11 cellular contexts compared by ENCODE assay signal in genomic region chr3:152375546-152375945, GRCh38.
A peak's percentile ranks its signal among the peaks of the same experiment; 100 is the strongest.
DNase-seq lines count a peak whose midpoint lies in the region; ATAC-seq and TF ChIP-seq lines count a peak whose summit lies in the region.
"Had no signal": no experiment of that assay in that cellular context is flagged by ENCODE, and none has a peak within 500 bp of the region (broad histone marks: within the 10 kb centered on the region; RNA-seq: fewer than 3 reads in every experiment).

No MANE protein-coding gene starts in this region.

- no peak overlapping the region for H4K91ac ChIP-seq in H9 (ENCODE audit: insufficient read length, low read depth, low read length)

- H3K56ac ChIP-seq in H9 (ENCODE audit: insufficient read length, low read depth, low read length) = no peak overlapping the region

- H3K9me2 ChIP-seq in SU-DHL-6 (replicated peaks; ENCODE audit: insufficient read depth, low read length) = no peaks in the 10 kb centered on the region

- no peaks in the 10 kb centered on the region for H4K20me1 ChIP-seq in SU-DHL-6 (ENCODE audit: low read depth, low read length)
- no peaks in the 10 kb centered on the region for H4K20me1 ChIP-seq in H9 (ENCODE audit: control insufficient read depth, insufficient read depth, insufficient read length)

- no peak overlapping the region for H2BK5ac ChIP-seq in H9 (ENCODE audit: insufficient read length, low read length)

- H3K9ac ChIP-seq in SU-DHL-6 (ENCODE audit: low read length) (peak overlapping the region; percentile 45), H9 (ENCODE audit: extremely low read depth, insufficient read length, low read length) (no peak overlapping the region)

- TF ChIP-seq CTCF in SU-DHL-6 (IDR thresholded peaks at IDR 0.05; ENCODE audit: insufficient read depth, low read length, poor library complexity, severe bottlenecking) (no peak), foreskin fibroblast (IDR thresholded peaks at IDR 0.05; ENCODE audit: low read depth, low read length) (no peak), H9 (conservative IDR thresholded peaks at IDR 0.05) (no peak), WTC11 (IDR thresholded peaks at IDR 0.05) (no peak)

- H3T11ph ChIP-seq in H9 (ENCODE audit: low read length) = no peak overlapping the region

- H3K27me3 ChIP-seq in SU-DHL-6 (ENCODE audit: low read length) = no peaks in the 10 kb centered on the region
- no peaks in the 10 kb centered on the region for H3K27me3 ChIP-seq in H9 (ENCODE audit: insufficient read depth, low read length)
- H3K27me3 ChIP-seq: hepatocyte had no signal

- H3K27me3 Mint-ChIP-seq in stimulated activated naive CD8-positive, alpha-beta T cell treated with anti-CD3 and anti-CD28 coated beads, Interleukin-15, Interleukin-2, amounts not matched to agents 100 ng/mL and 50 ng/mL, for 24 hours = no peaks in the 10 kb centered on the region
- no peaks in the 10 kb centered on the region for H3K27me3 Mint-ChIP-seq in stimulated activated naive CD8-positive, alpha-beta T cell treated with anti-CD3 and anti-CD28 coated beads, Interleukin-15, amount 100 ng/mL, for 72 hours
- no peaks in the 10 kb centered on the region for H3K27me3 Mint-ChIP-seq in H9 (ENCODE audit: low read depth)
- H3K27me3 Mint-ChIP-seq in WTC11 (ENCODE audit: low read depth) = no peaks in the 10 kb centered on the region

- H2BK120ac ChIP-seq in H9 (ENCODE audit: low read depth, low read length, poor library complexity, severe bottlenecking) = no peak overlapping the region

- peaks cover 4% of the 10 kb centered on the region; the same call in 1 of the 2 replicates for H3K36me3 ChIP-seq in SU-DHL-6 (ENCODE audit: low read length)

- H3K79me2 ChIP-seq in SU-DHL-6 (ENCODE audit: insufficient read depth, low read length) (peaks cover 99% of the 10 kb centered on the region), H9 (ENCODE audit: insufficient read depth, low read length) (no peaks in the 10 kb centered on the region; the same call in 1 of the 2 replicates)

- H3K36me3 Mint-ChIP-seq in stimulated activated naive CD8-positive, alpha-beta T cell treated with anti-CD3 and anti-CD28 coated beads, Interleukin-15, Interleukin-2, amounts not matched to agents 100 ng/mL and 50 ng/mL, for 24 hours (ENCODE audit: low read depth) = peaks cover 64% of the 10 kb centered on the region
- peaks cover 12 to 16% (median 15%) of the 10 kb centered on the region in 3 experiments; a peak in 6 of 7 replicates for H3K36me3 Mint-ChIP-seq in H9 (ENCODE audit: insufficient read depth in 1 of 3, low read depth in 3 of 3)
- H3K36me3 Mint-ChIP-seq in WTC11 = peaks cover 14% of the 10 kb centered on the region

- H3K4me2 ChIP-seq in SU-DHL-6 (ENCODE audit: low read depth, low read length, poor library complexity, severe bottlenecking) (peak overlapping the region; percentile 95), H9 (ENCODE audit: insufficient read depth, insufficient read length, low read length) (no peak overlapping the region)
- H3K4me2 ChIP-seq: hepatocyte had no signal

- no peak for ATAC-seq in stimulated activated naive CD8-positive, alpha-beta T cell treated with anti-CD3 and anti-CD28 coated beads, Interleukin-15, amount 100 ng/mL, for 72 hours
- no peak for ATAC-seq in WTC11
- ATAC-seq in sciatic nerve = no peak

- CTCF ChIA-PET in WTC11 (lab: Charles Lee) = no interaction called here

- peak overlapping the region; percentile 23 for H3K27ac Mint-ChIP-seq in stimulated activated naive CD8-positive, alpha-beta T cell treated with anti-CD3 and anti-CD28 coated beads, Interleukin-15, Interleukin-2, amounts not matched to agents 100 ng/mL and 50 ng/mL, for 24 hours
- peak overlapping the region in 1 of 2 donors; percentile 59 for H3K27ac Mint-ChIP-seq in stimulated activated naive CD8-positive, alpha-beta T cell treated with anti-CD3 and anti-CD28 coated beads, Interleukin-15, amount 100 ng/mL, for 72 hours
- H3K27ac Mint-ChIP-seq in H9 (no peak overlapping the region), WTC11 (no peak overlapping the region)

- H3K9me3 ChIP-seq in SU-DHL-6 (ENCODE audit: insufficient read depth, low read length) (no peaks in the 10 kb centered on the region), H9 (ENCODE audit: control insufficient read depth, low read depth, low read length) (no peaks in the 10 kb centered on the region)

- H2AFZ ChIP-seq in SU-DHL-6 (ENCODE audit: low read depth, low read length, severe bottlenecking) = no peak overlapping the region
- H2AFZ ChIP-seq in H9 (ENCODE audit: low read length) = no peak overlapping the region
- H2AFZ ChIP-seq: hepatocyte had no signal

- H3K79me1 ChIP-seq in H9 (ENCODE audit: insufficient read depth, low read depth, low read length, poor library complexity, severe bottlenecking) = no peaks in the 10 kb centered on the region

- no peak overlapping the region for H3K14ac ChIP-seq in H9 (ENCODE audit: insufficient read depth, low read length)

- H4K5ac ChIP-seq in H9 (ENCODE audit: insufficient read length, low read depth, low read length) = no peak overlapping the region

- no peaks in the 10 kb centered on the region for H3K4me1 ChIP-seq in H9 (ENCODE audit: insufficient read depth, low read length)

- no peak overlapping the region for H2BK12ac ChIP-seq in H9 (ENCODE audit: insufficient read length, low read depth, low read length)

- H2BK15ac ChIP-seq in H9 (ENCODE audit: low read depth, low read length) = no peak overlapping the region

- peaks cover 6% of the 10 kb centered on the region for H3K9me3 Mint-ChIP-seq in stimulated activated naive CD8-positive, alpha-beta T cell treated with anti-CD3 and anti-CD28 coated beads, Interleukin-15, Interleukin-2, amounts not matched to agents 100 ng/mL and 50 ng/mL, for 24 hours
- peaks cover 0 to 6% of the 10 kb centered on the region in 2 donors for H3K9me3 Mint-ChIP-seq in stimulated activated naive CD8-positive, alpha-beta T cell treated with anti-CD3 and anti-CD28 coated beads, Interleukin-15, amount 100 ng/mL, for 72 hours
- H3K9me3 Mint-ChIP-seq in H9 = peaks cover 8 to 12% of the 10 kb centered on the region in 2 experiments; a peak in 4 of 5 replicates
- peaks cover 12% of the 10 kb centered on the region for H3K9me3 Mint-ChIP-seq in WTC11

- H2BK20ac ChIP-seq in H9 (ENCODE audit: low read depth, low read length, poor library complexity, severe bottlenecking) = no peak overlapping the region

- POLR2A ChIA-PET in WTC11 (lab: Charles Lee) = no interaction called here

- DNase-seq in stimulated activated naive CD8-positive, alpha-beta T cell treated with anti-CD3 and anti-CD28 coated beads, Interleukin-15, amount 100 ng/mL, for 72 hours = no peak
- DNase-seq in foreskin fibroblast = peak; percentile 42 to 57
- DNase-seq in H9 = no peak
- no peak for DNase-seq in WTC11 (ENCODE audit: low spot score)
- DNase-seq in sciatic nerve (ENCODE audit: low spot score) = no peak
- no peak for DNase-seq in T-helper 1 cell
- DNase-seq: stimulated activated CD4-positive, alpha-beta T cell treated with anti-CD3 and anti-CD28 coated beads, Interleukin-12 subunit alpha, Interleukin-12 subunit beta, amount 100 ng/mL, for 4 hours; T1000 had no signal

- no peak overlapping the region for H3K18ac ChIP-seq in H9 (ENCODE audit: insufficient read length, low read depth, low read length)

- H2AK5ac ChIP-seq in H9 (ENCODE audit: insufficient read length, low read length) = no peak overlapping the region

- no CpG with 5 or more reads among the region's 3 CpGs for WGBS in H9 (ENCODE audit: extremely low coverage, insufficient read length, low lambda C conversion rate)

- peak overlapping the region; percentile 97 for H3K27ac ChIP-seq in SU-DHL-6 (ENCODE audit: low read depth, low read length)
- H3K27ac ChIP-seq in H9 (ENCODE audit: insufficient read length, low read depth, low read length) = no peak overlapping the region
- H3K27ac ChIP-seq: hepatocyte had no signal

- H3F3A ChIP-seq in SU-DHL-6 (ENCODE audit: insufficient read depth) = peaks cover 48% of the 10 kb centered on the region

- intact Hi-C loops in sciatic nerve (cut with DNase I) = no loop called here

- H3K4me3 ChIP-seq in SU-DHL-6 (ENCODE audit: insufficient read depth, low read length, poor library complexity, severe bottlenecking) (peak overlapping the region; percentile 47), foreskin fibroblast (ENCODE audit: low read depth in 1 of 2, low read length in 2 of 2) (no peak overlapping the region)
- H3K4me3 ChIP-seq: hepatocyte had no signal

- H3K23ac ChIP-seq in H9 (ENCODE audit: insufficient read length, low read depth, low read length) = no peak overlapping the region

- H4K8ac ChIP-seq in H9 (replicated peaks; ENCODE audit: insufficient read length, low read depth, low read length) = no peak overlapping the region

- H3K4me3 Mint-ChIP-seq in stimulated activated naive CD8-positive, alpha-beta T cell treated with anti-CD3 and anti-CD28 coated beads, Interleukin-15, Interleukin-2, amounts not matched to agents 100 ng/mL and 50 ng/mL, for 24 hours = no peak overlapping the region
- no peak overlapping the region for H3K4me3 Mint-ChIP-seq in stimulated activated naive CD8-positive, alpha-beta T cell treated with anti-CD3 and anti-CD28 coated beads, Interleukin-15, amount 100 ng/mL, for 72 hours
- H3K4me3 Mint-ChIP-seq in H9 (no peak overlapping the region), WTC11 (no peak overlapping the region)

- no peak overlapping the region for H3K4ac ChIP-seq in H9 (ENCODE audit: low read depth, low read length)

- no peaks in the 10 kb centered on the region for H3K23me2 ChIP-seq in H9 (ENCODE audit: insufficient read length, low read depth, low read length, poor library complexity, severe bottlenecking)

- peaks cover 91% of the 10 kb centered on the region for H3K4me1 Mint-ChIP-seq in stimulated activated naive CD8-positive, alpha-beta T cell treated with anti-CD3 and anti-CD28 coated beads, Interleukin-15, Interleukin-2, amounts not matched to agents 100 ng/mL and 50 ng/mL, for 24 hours (ENCODE audit: low read depth)
- peaks cover 74% of the 10 kb centered on the region for H3K4me1 Mint-ChIP-seq in stimulated activated naive CD8-positive, alpha-beta T cell treated with anti-CD3 and anti-CD28 coated beads, Interleukin-15, amount 100 ng/mL, for 72 hours
- H3K4me1 Mint-ChIP-seq in H9 = peaks cover 7 to 11% of the 10 kb centered on the region in 2 experiments
- peaks cover 15% of the 10 kb centered on the region for H3K4me1 Mint-ChIP-seq in WTC11

TF ChIP-seq in WTC11, 78 proteins besides CTCF, POLR2A, EP300 and RAD21:
- TF ChIP-seq ERG (CRISPR knock-in tag; IDR thresholded peaks at IDR 0.05) (no peak), CREM (CRISPR knock-in tag; IDR thresholded peaks at IDR 0.05) (no peak), TEAD1 (CRISPR knock-in tag; IDR thresholded peaks at IDR 0.05) (no peak), CREB1 (CRISPR knock-in tag; IDR thresholded peaks at IDR 0.05) (no peak)

Comparison
In these comparisons a context has a peak if more than half of its experiments do, and no peak if none do; other contexts are left out.
1. DNase-seq: peak in foreskin fibroblast (2 of 2); none in stimulated activated naive CD8-positive, alpha-beta T cell treated with anti-CD3 and anti-CD28 coated beads, Interleukin-15, amount 100 ng/mL, for 72 hours (0 of 2), H9 (single experiment), WTC11 (single experiment), sciatic nerve (single experiment) and T-helper 1 cell (0 of 5).